In genomic region chr12:15522574-15523187, GRCh38 we compare ENCODE assay signal across 8 cellular contexts.
A peak's percentile ranks its signal among the peaks of the same experiment; 100 is the strongest.
DNase-seq lines count a peak whose midpoint lies in the region; ATAC-seq, FAIRE-seq and TF ChIP-seq lines count a peak whose summit lies in the region.

No MANE protein-coding gene starts in this region.

- H3K4me3 ChIP-seq in adipocyte (ENCODE audit: low read length), result no peak overlapping the region
- no peak overlapping the region for H3K4me3 ChIP-seq in kidney (ENCODE audit: low read length in 2 of 2)

- no peaks in the 10 kb centered on the region for H3K9me3 ChIP-seq in adipocyte (ENCODE audit: control insufficient read depth, low read length)
- H3K9me3 ChIP-seq in kidney (ENCODE audit: control insufficient read depth in 1 of 2, low read length in 2 of 2), result no peaks in the 10 kb centered on the region

- peak; percentile 60 for TF ChIP-seq CTCF in kidney (IDR thresholded peaks at IDR 0.05; ENCODE audit: borderline replicate concordance, extremely low read depth, insufficient read depth)

- H3K9ac ChIP-seq in adipocyte (ENCODE audit: low read length) (no peak overlapping the region), kidney (ENCODE audit: low read length in 2 of 2) (no peak overlapping the region)

- peaks cover 11% of the 10 kb centered on the region for H3K27me3 ChIP-seq in adipocyte (replicated peaks; ENCODE audit: control insufficient read depth, insufficient read depth, low read length)

- peaks cover 6% of the 10 kb centered on the region for H3K4me1 ChIP-seq in adipocyte (ENCODE audit: control insufficient read depth, insufficient read depth, low read length)
- no peaks in the 10 kb centered on the region for H3K4me1 ChIP-seq in kidney (ENCODE audit: control insufficient read depth in 1 of 2, insufficient read depth in 1 of 2, low read depth in 1 of 2, low read length in 2 of 2)

- intact Hi-C loops in kidney (cut with DNase I), result no loop called here

- H3K36me3 ChIP-seq in adipocyte (ENCODE audit: control insufficient read depth, insufficient read depth, low read length, severe bottlenecking) (no peaks in the 10 kb centered on the region), kidney (ENCODE audit: control insufficient read depth in 1 of 2, insufficient read depth in 2 of 2, low read length in 2 of 2) (no peaks in the 10 kb centered on the region)

- FAIRE-seq in A204.1 (lab: Jason Lieb, UNC) (peak; percentile 97), kidney (lab: Jason Lieb, UNC) (peak; percentile 97)

- H3K27ac ChIP-seq in kidney (ENCODE audit: low read depth in 2 of 2, low read length in 2 of 2), result no peak overlapping the region

- ATAC-seq in GM18502 (IDR thresholded peaks at IDR 0.05; ENCODE audit: poor library complexity, unreplicated experiment) (peak; percentile 34), HG02759 (IDR thresholded peaks at IDR 0.05; ENCODE audit: unreplicated experiment) (no peak), HG03520 (IDR thresholded peaks at IDR 0.05; ENCODE audit: unreplicated experiment) (no peak), HG03280 (IDR thresholded peaks at IDR 0.05; ENCODE audit: unreplicated experiment) (no peak)

- DNase-seq in NCI-H2081 (lab: John Stamatoyannopoulos, UW), result peak; percentile 64 to 81
- peak; percentile 79 for DNase-seq in adipocyte (ENCODE audit: low read depth)
- DNase-seq in kidney, result no peak
